Comparison of ENCODE assay signal across 8 cellular contexts in genomic region chr12:6891637-6892036, GRCh38.
DNase-seq lines count a peak whose midpoint lies in the region; ATAC-seq and TF ChIP-seq lines count a peak whose summit lies in the region.

No MANE protein-coding gene starts in this region.

- no peaks in the 10 kb centered on the region for H3K36me3 ChIP-seq in NT2/D1 (ENCODE audit: insufficient read depth, insufficient read length, low read length)
- H3K36me3 ChIP-seq in neutrophil, result no peaks in the 10 kb centered on the region

- H3K9me3 ChIP-seq in NT2/D1 (ENCODE audit: insufficient read depth, low read length), result no peaks in the 10 kb centered on the region
- no peaks in the 10 kb centered on the region for H3K9me3 ChIP-seq in neutrophil

- peak overlapping the region; percentile 88 for H3K9ac ChIP-seq in NT2/D1 (ENCODE audit: insufficient read length, low read depth)

- TF ChIP-seq CTCF in epithelial cell of esophagus (IDR thresholded peaks at IDR 0.05; ENCODE audit: insufficient read depth, low read depth, low read length, missing control alignments) (no peak), neutrophil (IDR thresholded peaks at IDR 0.05) (no peak)

- peak overlapping the region; percentile 65 for H3K4me3 ChIP-seq in NT2/D1 (ENCODE audit: insufficient read length, low read depth)
- H3K4me3 ChIP-seq in epithelial cell of esophagus (ENCODE audit: low read length), result peak overlapping the region; percentile 58
- H3K4me3 ChIP-seq in neutrophil (ENCODE audit: low read depth in 1 of 2, low read length in 1 of 2), result peak overlapping the region; percentile 59 to 71

- H3K27me3 ChIP-seq in NT2/D1 (ENCODE audit: insufficient read depth, insufficient read length) (no peaks in the 10 kb centered on the region), neutrophil (no peaks in the 10 kb centered on the region)

- DNase-seq in NT2/D1 (ENCODE audit: low read depth, low spot score) (no peak), epithelial cell of esophagus (ENCODE audit: low read depth) (no peak), iPS-NIHi7 (ENCODE audit: extremely low spot score) (no peak), NCI-H2029 treated with DMSO at 0.1 percent for 48 hours (lab: John Stamatoyannopoulos, UW) (no peak), anterior cingulate cortex (lab: John Stamatoyannopoulos, UW) (no peak)
- no peak for DNase-seq in stimulated activated naive CD4-positive, alpha-beta T cell treated with Interleukin-2 at 50 U/mL for 16 hours (lab: John Stamatoyannopoulos, UW)

- peak; percentile 10 for ATAC-seq in GM18870 (IDR thresholded peaks at IDR 0.05; ENCODE audit: unreplicated experiment)

- H3K4me1 ChIP-seq in NT2/D1 (ENCODE audit: insufficient read depth, insufficient read length) (peaks cover 13% of the 10 kb centered on the region), neutrophil (ENCODE audit: control insufficient read depth in 1 of 2, insufficient read depth in 1 of 2, low read depth in 1 of 2, low read length in 1 of 2) (peaks cover 48 to 53% of the 10 kb centered on the region in 2 experiments)

- H3K27ac ChIP-seq in neutrophil, result peak overlapping the region; percentile 85
